16 cellular contexts compared by ENCODE assay signal in the genomic region with DNA sequence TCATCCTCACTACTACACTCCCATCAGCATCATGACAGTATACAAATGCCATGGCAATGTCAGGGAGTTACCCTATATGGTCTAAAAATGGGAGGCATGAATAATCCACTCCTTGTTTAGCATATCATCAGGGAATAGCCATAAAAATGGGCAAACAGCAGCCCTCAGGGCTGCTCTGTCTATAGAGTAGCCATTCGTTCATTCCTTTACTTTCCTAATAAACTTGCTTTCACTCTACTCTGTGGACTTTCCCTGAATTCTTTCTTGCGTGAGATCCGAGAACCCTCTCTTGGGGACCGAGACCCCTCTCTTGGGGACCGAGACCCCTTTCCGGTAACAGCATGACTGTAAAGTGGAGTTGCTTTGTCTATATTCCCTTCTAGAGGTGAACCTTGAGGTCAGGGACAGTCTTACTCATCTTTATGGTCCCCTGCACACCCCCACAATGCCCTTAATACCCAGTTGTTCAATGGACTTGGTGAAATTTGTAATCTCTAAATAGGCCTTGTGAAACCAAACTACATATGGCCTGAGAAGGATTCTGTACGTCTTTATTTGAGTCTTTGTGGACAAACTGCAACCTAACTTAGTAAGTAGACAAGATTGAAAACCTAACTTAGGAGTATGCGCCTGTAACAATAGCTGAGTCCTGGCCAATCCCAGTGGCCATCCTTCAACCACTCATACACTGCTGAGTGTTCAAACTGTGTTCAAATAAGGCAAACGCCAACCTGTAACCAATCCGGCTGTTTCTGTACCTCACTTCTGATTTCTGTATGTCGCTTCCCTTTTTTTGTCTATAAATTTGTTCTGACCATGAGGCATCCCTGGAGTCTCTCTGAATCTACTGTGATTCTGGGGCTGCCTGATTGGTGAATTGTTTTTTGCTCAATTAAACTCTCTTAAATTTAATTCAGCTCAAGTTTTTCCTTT. TPM values are rescaled to one million over a fixed set of nuclear protein-coding genes. Genes with fewer than 3 reads are reported as not detected.
DNase-seq lines count a peak whose midpoint lies in the region; ATAC-seq and TF ChIP-seq lines count a peak whose summit lies in the region.
"Had no signal": no experiment of that assay in that cellular context is flagged by ENCODE, and none has a peak within 500 bp of the region (broad histone marks: within the 10 kb centered on the region; RNA-seq: fewer than 3 reads in every experiment).

No MANE protein-coding gene starts in this region.

- no peaks in the 10 kb centered on the region for H3K36me3 ChIP-seq in neural progenitor cell
- H3K36me3 ChIP-seq: heart right ventricle had no signal

- peaks cover 13% of the 10 kb centered on the region for H3K4me1 Mint-ChIP-seq in neural progenitor cell

- peak overlapping the region; percentile 18 for H3K27ac Mint-ChIP-seq in neural progenitor cell
- H3K27ac Mint-ChIP-seq: activated CD8-positive, alpha-beta T cell treated with anti-CD3 and anti-CD28 coated beads, Interleukin-2, amount 10 ng/mL, durations not matched to agents 7 days and 5 days; activated T-helper 2 cell treated with anti-CD3 and anti-CD28 coated beads, Interferon-gamma antibody, Interleukin-2, Interleukin-4, amounts not matched to agents 10 μg/mL and 5 μg/mL and 100 μg/mL, durations not matched to agents 14 hours and 24 hours and 36 hours; IgD-negative memory B cell had no signal

- H3K4me2 ChIP-seq in neural progenitor cell = no peak overlapping the region

- H3K79me2 ChIP-seq in neural progenitor cell (ENCODE audit: low read depth) = no peaks in the 10 kb centered on the region

- H3F3A ChIP-seq in neural progenitor cell (ENCODE audit: low read depth) = no peaks in the 10 kb centered on the region

- no peak for TF ChIP-seq CTCF in neural progenitor cell (IDR thresholded peaks at IDR 0.05)

- intact Hi-C loops in left ventricle myocardium superior (cut with micrococcal nuclease) = no loop called here

- H3K27ac ChIP-seq in neural progenitor cell = no peak overlapping the region
- H3K27ac ChIP-seq: heart right ventricle had no signal

- no peaks in the 10 kb centered on the region for H3K36me3 Mint-ChIP-seq in neural progenitor cell
- H3K36me3 Mint-ChIP-seq: IgD-negative memory B cell had no signal

- no peak overlapping the region for H3K9ac ChIP-seq in neural progenitor cell

- DNase-seq in neural progenitor cell (ENCODE audit: low spot score) (no peak), GM19240 (ENCODE audit: insufficient read length, low spot score) (no peak), activated gamma-delta T cell (lab: John Stamatoyannopoulos, UW) (no peak), HK-2 (ENCODE audit: unreplicated experiment) (no peak), left ventricle myocardium superior (no peak)
- DNase-seq: activated CD8-positive, alpha-beta T cell treated with anti-CD3 and anti-CD28 coated beads, Interleukin-2, amount 10 ng/mL, durations not matched to agents 7 days and 5 days; amygdala; erythroblast; heart right ventricle; left cardiac atrium; NCI-H1048 had no signal

- H3K27me3 ChIP-seq in neural progenitor cell = no peaks in the 10 kb centered on the region
- H3K27me3 ChIP-seq: heart right ventricle had no signal

- no peak overlapping the region for H3K4me3 ChIP-seq in neural progenitor cell
- H3K4me3 ChIP-seq: heart right ventricle had no signal

- no peaks in the 10 kb centered on the region for H3K9me3 Mint-ChIP-seq in neural progenitor cell
- H3K9me3 Mint-ChIP-seq: activated T-helper 2 cell treated with anti-CD3 and anti-CD28 coated beads, Interferon-gamma antibody, Interleukin-2, Interleukin-4, amounts not matched to agents 10 μg/mL and 5 μg/mL and 100 μg/mL, durations not matched to agents 14 hours and 24 hours and 36 hours; IgD-negative memory B cell had no signal

- H4K20me1 ChIP-seq in neural progenitor cell (ENCODE audit: low read depth) = no peaks in the 10 kb centered on the region

- ATAC-seq in GM18868 (IDR thresholded peaks at IDR 0.05; ENCODE audit: unreplicated experiment) (peak; percentile 52), HG02642 (IDR thresholded peaks at IDR 0.05; ENCODE audit: poor library complexity, unreplicated experiment) (peak; percentile 64), HG03432 (IDR thresholded peaks at IDR 0.05; ENCODE audit: unreplicated experiment) (peak; percentile 78), left ventricle myocardium superior (no peak)
- ATAC-seq: activated CD8-positive, alpha-beta T cell treated with anti-CD3 and anti-CD28 coated beads, Interleukin-2, amount 10 ng/mL, durations not matched to agents 7 days and 5 days; heart right ventricle had no signal

- no peak overlapping the region for H3K4me3 Mint-ChIP-seq in neural progenitor cell
- H3K4me3 Mint-ChIP-seq: activated CD8-positive, alpha-beta T cell treated with anti-CD3 and anti-CD28 coated beads, Interleukin-2, amount 10 ng/mL, durations not matched to agents 7 days and 5 days; IgD-negative memory B cell had no signal

- H2AFZ ChIP-seq in neural progenitor cell (replicated peaks) = no peak overlapping the region

- H3K9me3 ChIP-seq in neural progenitor cell (ENCODE audit: low read depth) = no peaks in the 10 kb centered on the region
- H3K9me3 ChIP-seq: heart right ventricle had no signal

- H3K4me1 ChIP-seq in neural progenitor cell = no peaks in the 10 kb centered on the region

- H3K27me3 Mint-ChIP-seq in neural progenitor cell (ENCODE audit: insufficient read depth, low read depth) = peaks cover 3% of the 10 kb centered on the region

RNA-seq across cellular contexts. Expression of a gene that starts 32.3 kb away (rescaled TPM):
- total RNA-seq in neural progenitor cell (ENCODE audit: low replicate concordance) (62.5 and 92.9 TPM in 2 replicates), left ventricle myocardium superior (8.7 TPM)
